Comparison of ENCODE assay signal across 27 cellular contexts in the genomic region with DNA sequence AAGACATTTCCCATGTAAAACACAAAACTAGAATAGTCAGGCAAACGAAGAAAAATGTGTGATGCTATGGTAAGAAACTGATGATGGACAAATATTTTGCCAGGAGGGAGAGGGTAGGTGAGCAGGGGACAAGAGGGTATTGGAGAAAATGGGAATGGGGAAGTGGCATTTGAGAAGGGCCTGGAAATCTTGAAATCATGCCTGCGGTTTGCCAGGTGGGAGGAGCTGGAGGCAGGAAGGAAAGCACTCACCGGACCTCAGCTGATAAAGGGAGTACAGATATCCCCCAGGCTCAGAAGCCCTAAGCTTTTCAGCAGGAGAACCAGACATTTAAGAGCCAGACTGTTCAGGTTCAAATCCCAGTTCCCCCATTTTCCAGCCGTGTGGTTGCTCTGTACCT.
DNase-seq lines count a peak whose midpoint lies in the region; ATAC-seq, FAIRE-seq and TF ChIP-seq lines count a peak whose summit lies in the region.
"Had no signal": no experiment of that assay in that cellular context is flagged by ENCODE, and none has a peak within 500 bp of the region (broad histone marks: within the 10 kb centered on the region; RNA-seq: fewer than 3 reads in every experiment).

No MANE protein-coding gene starts in this region.

- TF ChIP-seq CTCF in K562 (IDR thresholded peaks at IDR 0.05 in 2 of 3, conservative IDR thresholded peaks at IDR 0.05 in 1 of 3; ENCODE audit: insufficient read depth in 2 of 3, low read depth in 1 of 3, low read length in 3 of 3) (no peak), sigmoid colon (IDR thresholded peaks at IDR 0.05) (no peak)

- H3K4me1 Mint-ChIP-seq in activated CD4-positive, alpha-beta T cell treated with anti-CD3 and anti-CD28 coated beads, Interleukin-2, amount 10 ng/mL, durations not matched to agents 7 days and 5 days, result no peaks in the 10 kb centered on the region
- H3K4me1 Mint-ChIP-seq: CD4-positive, CD25-positive, alpha-beta regulatory T cell had no signal

- H3K9ac ChIP-seq in K562 (ENCODE audit: insufficient read depth in 1 of 2, low read depth in 2 of 2, low read length in 2 of 2), result no peak overlapping the region
- H3K9ac ChIP-seq: BLaER1 had no signal

- H3K27me3 Mint-ChIP-seq in activated CD4-positive, alpha-beta T cell treated with anti-CD3 and anti-CD28 coated beads, Interleukin-2, amount 10 ng/mL, durations not matched to agents 7 days and 5 days, result no peaks in the 10 kb centered on the region

- H3K9me3 Mint-ChIP-seq in activated CD4-positive, alpha-beta T cell treated with anti-CD3 and anti-CD28 coated beads, Interleukin-2, amount 10 ng/mL, durations not matched to agents 7 days and 5 days, result peaks cover 11% of the 10 kb centered on the region

- WGBS in K562 (ENCODE audit: insufficient coverage, low coverage, missing lambda C conversion rate), result 0% methylated on average over 4 of the region's 4 CpGs
- WGBS in sigmoid colon, 2 donors, result 21 to 45% methylated on average over 4 of the region's 4 CpGs

- H3K36me3 ChIP-seq in K562 (ENCODE audit: control insufficient read depth, insufficient read depth, low read length) (no peaks in the 10 kb centered on the region), sigmoid colon (no peaks in the 10 kb centered on the region)
- H3K36me3 ChIP-seq: BLaER1, HAP-1, SJSA1 had no signal

- H3K27ac Mint-ChIP-seq in activated CD4-positive, alpha-beta T cell treated with anti-CD3 and anti-CD28 coated beads, Interleukin-2, amount 10 ng/mL, durations not matched to agents 7 days and 5 days, result no peak overlapping the region
- H3K27ac Mint-ChIP-seq: CD4-positive, CD25-positive, alpha-beta regulatory T cell; HFFc6 had no signal

- TF ChIP-seq POLR2A in K562 (conservative IDR thresholded peaks at IDR 0.05), result no peak
- no peak for TF ChIP-seq POLR2A in sigmoid colon (IDR thresholded peaks at IDR 0.05)

- CTCF ChIA-PET in K562 (lab: Yijun Ruan, JAX; ENCODE audit: low intra/inter-chr PET ratio), result no interaction called here
- CTCF ChIA-PET in activated CD4-positive, alpha-beta T cell treated with anti-CD3 and anti-CD28 coated beads, Interleukin-2, amount 10 ng/mL, durations not matched to agents 7 days and 5 days (lab: Charles Lee), result no interaction called here

- H2AFZ ChIP-seq in K562 (ENCODE audit: low read depth, low read length), result no peak overlapping the region
- H2AFZ ChIP-seq: PC-9 had no signal

- no peak overlapping the region for H3K4me2 ChIP-seq in K562 (ENCODE audit: insufficient read depth, low read length)
- H3K4me2 ChIP-seq: BLaER1, PC-9 had no signal

- no peak for ATAC-seq in K562
- ATAC-seq: GM12878 had no signal

- H3K4me3 ChIP-seq in K562 (no peak overlapping the region), sigmoid colon (no peak overlapping the region)
- H3K4me3 ChIP-seq: BLaER1, GM12878, HAP-1, PC-9, SJSA1 had no signal

- no peaks in the 10 kb centered on the region for H3K79me2 ChIP-seq in K562 (ENCODE audit: control insufficient read depth, insufficient read depth, low read length)

- H3K27ac ChIP-seq in K562 (ENCODE audit: extremely low read depth, low read depth, low read length) (no peak overlapping the region), sigmoid colon (no peak overlapping the region)
- H3K27ac ChIP-seq: BLaER1, PC-9, SJSA1 had no signal

- H3K36me3 Mint-ChIP-seq in activated CD4-positive, alpha-beta T cell treated with anti-CD3 and anti-CD28 coated beads, Interleukin-2, amount 10 ng/mL, durations not matched to agents 7 days and 5 days (ENCODE audit: low read depth), result peaks cover under 1% of the 10 kb centered on the region
- H3K36me3 Mint-ChIP-seq: CD4-positive, CD25-positive, alpha-beta regulatory T cell had no signal

- no peak overlapping the region for H3K4me3 Mint-ChIP-seq in activated CD4-positive, alpha-beta T cell treated with anti-CD3 and anti-CD28 coated beads, Interleukin-2, amount 10 ng/mL, durations not matched to agents 7 days and 5 days
- H3K4me3 Mint-ChIP-seq: CD4-positive, CD25-positive, alpha-beta regulatory T cell; HFFc6 had no signal

- in situ Hi-C loops in K562 (cut with MboI), result no loop called here

- H3K27me3 ChIP-seq in K562 (ENCODE audit: control insufficient read depth in 2 of 2, insufficient read depth in 2 of 2, low read length in 2 of 2) (peaks cover 0 to 35% of the 10 kb centered on the region in 2 experiments; a peak in 2 of 5 replicates), sigmoid colon (no peaks in the 10 kb centered on the region)
- H3K27me3 ChIP-seq: BLaER1 had no signal

- no peak for TF ChIP-seq EP300 in K562 (IDR thresholded peaks at IDR 0.05; ENCODE audit: low read length)
- no peak for TF ChIP-seq EP300 in sigmoid colon (IDR thresholded peaks at IDR 0.05)

- no peaks in the 10 kb centered on the region for H3K9me1 ChIP-seq in K562 (ENCODE audit: control insufficient read depth, insufficient read depth, low read length)

- POLR2A ChIA-PET in K562 (lab: Yijun Ruan, JAX), result interaction anchor here (0.6 to 1.0 kb wide), 2 partner anchors 12 to 47 kb away, joined by 4 to 5 read pairs; no protein-coding TSS in a partner anchor
- POLR2A ChIA-PET in activated CD4-positive, alpha-beta T cell treated with anti-CD3 and anti-CD28 coated beads, Interleukin-2, amount 10 ng/mL, durations not matched to agents 7 days and 5 days (lab: Charles Lee), result no interaction called here

- intact Hi-C loops in K562 (cut with micrococcal nuclease) (no loop called here), sigmoid colon (cut with DNase I) (no loop called here)

- H4K20me1 ChIP-seq in K562 (replicated peaks; ENCODE audit: control insufficient read depth, insufficient read depth, low read length), result no peaks in the 10 kb centered on the region
- H4K20me1 ChIP-seq: BLaER1 had no signal

- peak; percentile 34 for DNase-seq in GDM1 (lab: John Stamatoyannopoulos, UW)
- peak; percentile 29 for DNase-seq in OCI-M1 (lab: John Stamatoyannopoulos, UW)
- DNase-seq in K562 (ENCODE audit: extremely low read depth in 1 of 4, low spot score in 3 of 4), result peak in 2 of 4 experiments; percentile 8 to 34
- DNase-seq in sigmoid colon, result peak; percentile 13
- no peak for DNase-seq in activated CD4-positive, alpha-beta T cell treated with anti-CD3 and anti-CD28 coated beads, Interleukin-2, amount 10 ng/mL, durations not matched to agents 7 days and 5 days
- DNase-seq in RCC 7860 (ENCODE audit: low spot score), result no peak
- no peak for DNase-seq in stimulated activated naive CD4-positive, alpha-beta T cell treated with Interleukin-2 at 50 U/mL for 16 hours (lab: John Stamatoyannopoulos, UW)
- DNase-seq: CD4-positive, CD25-positive, alpha-beta regulatory T cell; GOT3; HFFc6; IMR-90; MV-4-11; NCI-H1105; NCI-H1436 treated with DMSO at 0.1 percent for 48 hours; NCI-H187 treated with DMSO at 0.1 percent for 48 hours; NCI-H446; NCI-H524 treated with DMSO at 0.1 percent for 48 hours; NCI-H774; PC-9; Right ventricle myocardium superior; RPMI8226 had no signal

- no peaks in the 10 kb centered on the region for H3K9me3 ChIP-seq in K562 (replicated peaks; ENCODE audit: control insufficient read depth, insufficient read depth, low read depth, low read length)
- peaks cover 0 to 7% (median 4%) of the 10 kb centered on the region in 4 donors for H3K9me3 ChIP-seq in sigmoid colon
- H3K9me3 ChIP-seq: HAP-1 had no signal

- FAIRE-seq in K562 (lab: Jason Lieb, UNC) (no peak), RCC 7860 (lab: Jason Lieb, UNC) (no peak)
- FAIRE-seq: A204.1, D721Med, GM12878 had no signal

- H3K4me1 ChIP-seq in K562 (replicated peaks in 1 of 2; ENCODE audit: control insufficient read depth in 2 of 2, insufficient read depth in 2 of 2, low read length in 2 of 2) (no peaks in the 10 kb centered on the region; a peak in 1 of 5 replicates), sigmoid colon (no peaks in the 10 kb centered on the region)
- H3K4me1 ChIP-seq: BLaER1, HAP-1, SJSA1 had no signal

- no peak for TF ChIP-seq RAD21 in K562 (CRISPR knock-in tag; conservative IDR thresholded peaks at IDR 0.05 in 1 of 2, IDR thresholded peaks at IDR 0.05 in 1 of 2)

- no TSS peak for BruUV-seq in K562 (replicated peaks; lab: Mats Ljungman, UMichigan)

TF ChIP-seq in K562, 482 proteins besides CTCF, POLR2A, EP300 and RAD21:
- TF ChIP-seq SPI1 (IDR thresholded peaks at IDR 0.05; ENCODE audit: borderline replicate concordance, low read depth, low read length) (peak; percentile 63; the same call in 1 of the 2 replicates), NCOA4 (IDR thresholded peaks at IDR 0.05; ENCODE audit: partially characterized antibody) (no peak), ESRRA (IDR thresholded peaks at IDR 0.05; ENCODE audit: borderline replicate concordance, low read depth) (peak; percentile 45; the same call in 1 of the 2 replicates)

Comparison
In these comparisons a context has a peak if more than half of its experiments do, and no peak if none do; other contexts are left out.
1. DNase-seq: peak in GDM1 (single experiment), OCI-M1 (single experiment) and sigmoid colon (single experiment); none in activated CD4-positive, alpha-beta T cell treated with anti-CD3 and anti-CD28 coated beads, Interleukin-2, amount 10 ng/mL, durations not matched to agents 7 days and 5 days (single experiment), RCC 7860 (single experiment) and stimulated activated naive CD4-positive, alpha-beta T cell treated with Interleukin-2 at 50 U/mL for 16 hours (single experiment).